In genomic region chr17:31434404-31435050, GRCh38 we compare ENCODE assay signal across 27 cellular contexts.
"Had no signal": no experiment of that assay in that cellular context is flagged by ENCODE, and none has a peak within 500 bp of the region (broad histone marks: within the 10 kb centered on the region; RNA-seq: fewer than 3 reads in every experiment).

No MANE protein-coding gene starts in this region.

- H3K4me1 ChIP-seq: parathyroid adenoma had no signal

- H3K27ac ChIP-seq: body of pancreas, cardiac muscle cell, hepatocyte, parathyroid adenoma, tibial artery had no signal

- H2AFZ ChIP-seq: hepatocyte, parathyroid adenoma had no signal

- H3K4me2 ChIP-seq: hepatocyte had no signal

- H3K79me2 ChIP-seq: hepatocyte, parathyroid adenoma had no signal

- H3K4me1 Mint-ChIP-seq: mesothelial cell of epicardium had no signal

- H3K36me3 ChIP-seq: cardiac muscle cell, tibial artery had no signal

- DNase-seq: activated CD8-positive, alpha-beta memory T cell treated with anti-CD3 and anti-CD28 coated beads, Interleukin-2, amount 50 U/mL, for 48 hours; activated gamma-delta T cell; activated T-cell treated with anti-CD3 and anti-CD28 coated beads, Interleukin-2, amount 50 U/mL, for 48 hours; anterior cingulate cortex; body of pancreas; dermis blood vessel endothelial cell; effector memory CD4-positive, alpha-beta T cell; foreskin melanocyte; immature natural killer cell; left ventricle myocardium superior; mammary epithelial cell; naive thymus-derived CD8-positive, alpha-beta T cell; nucleus accumbens; right cardiac atrium; stimulated activated CD4-positive, alpha-beta T cell treated with anti-CD3 and anti-CD28 coated beads, Interleukin-12 subunit alpha, Interleukin-12 subunit beta, amount 100 ng/mL, for 4 hours; stimulated activated CD4-positive, alpha-beta T cell treated with anti-CD3 and anti-CD28 coated beads, Interleukin-4, amount 100 ng/mL, for 4 hours; substantia nigra; T-cell; T-helper 9 cell; tibial artery had no signal

- H3K9me3 Mint-ChIP-seq: activated naive CD4-positive, alpha-beta T cell treated with anti-CD3 and anti-CD28 coated beads, Interleukin-2, amount 50 U/mL, for 24 hours; naive thymus-derived CD8-positive, alpha-beta T cell; stimulated activated naive CD8-positive, alpha-beta T cell treated with anti-CD3 and anti-CD28 coated beads, Interleukin-15, Interleukin-2, amounts not matched to agents 100 ng/mL and 50 ng/mL, for 24 hours; T-cell had no signal

- H3K27ac Mint-ChIP-seq: mesothelial cell of epicardium; stimulated activated naive CD8-positive, alpha-beta T cell treated with anti-CD3 and anti-CD28 coated beads, Interleukin-15, Interleukin-2, amounts not matched to agents 100 ng/mL and 50 ng/mL, for 24 hours; T-cell; WTC11 had no signal

- H3K36me3 Mint-ChIP-seq: activated naive CD4-positive, alpha-beta T cell treated with anti-CD3 and anti-CD28 coated beads, Interleukin-2, amount 50 U/mL, for 24 hours; immature natural killer cell; mesothelial cell of epicardium; T-cell; WTC11 had no signal

- H3K9me3 ChIP-seq: body of pancreas, tibial artery had no signal

- H3K4me3 ChIP-seq: body of pancreas, cardiac muscle cell, hepatocyte, tibial artery had no signal

- H3K9ac ChIP-seq: parathyroid adenoma had no signal

- H3K27me3 ChIP-seq: body of pancreas, cardiac muscle cell, hepatocyte had no signal

- H3K4me3 Mint-ChIP-seq: mesothelial cell of epicardium; stimulated activated naive CD8-positive, alpha-beta T cell treated with anti-CD3 and anti-CD28 coated beads, Interleukin-15, Interleukin-2, amounts not matched to agents 100 ng/mL and 50 ng/mL, for 24 hours; WTC11 had no signal
